In genomic region chr1:66278260-66279046, GRCh38 we compare ENCODE assay signal across 10 cellular contexts.
DNase-seq lines count a peak whose midpoint lies in the region; TF ChIP-seq lines count a peak whose summit lies in the region.
"Had no signal": no experiment of that assay in that cellular context is flagged by ENCODE, and none has a peak within 500 bp of the region (broad histone marks: within the 10 kb centered on the region; RNA-seq: fewer than 3 reads in every experiment).

No MANE protein-coding gene starts in this region.

- no peak overlapping the region for H3K4me3 Mint-ChIP-seq in activated CD4-positive, alpha-beta T cell treated with anti-CD3 and anti-CD28 coated beads, Interleukin-2, amount 10 ng/mL, durations not matched to agents 7 days and 5 days
- H3K4me3 Mint-ChIP-seq: nephron had no signal

- H3K27me3 ChIP-seq in spleen (replicated peaks in 1 of 7), result no peaks in the 10 kb centered on the region

- H3K4me1 Mint-ChIP-seq in activated CD4-positive, alpha-beta T cell treated with anti-CD3 and anti-CD28 coated beads, Interleukin-2, amount 10 ng/mL, durations not matched to agents 7 days and 5 days, result peaks cover 96% of the 10 kb centered on the region

- peak overlapping the region in 7 of 8 donors; percentile 23 to 80 (median 71) for H3K27ac ChIP-seq in spleen

- intact Hi-C loops in spleen (cut with DNase I; ENCODE audit: low total_unique reads), result loop anchor here (10.0 kb wide), 1 partner anchor 46 kb away; no protein-coding TSS in a partner anchor

- no peaks in the 10 kb centered on the region for H3K9me3 ChIP-seq in spleen

- CTCF ChIA-PET in activated CD4-positive, alpha-beta T cell treated with anti-CD3 and anti-CD28 coated beads, Interleukin-2, amount 10 ng/mL, durations not matched to agents 7 days and 5 days (lab: Charles Lee), result interaction anchor here (0.6 to 2.4 kb wide), 6 partner anchors 23 to 168 kb away, joined by 3 to 11 read pairs (median 4); no protein-coding TSS in a partner anchor

- DNase-seq in activated CD4-positive, alpha-beta T cell treated with anti-CD3 and anti-CD28 coated beads, Interleukin-2, amount 10 ng/mL, durations not matched to agents 7 days and 5 days, result no peak
- DNase-seq in activated CD4-positive, alpha-beta T cell treated with anti-CD3 and anti-CD28 coated beads for 48 hours, result no peak
- DNase-seq in MV-4-11 (lab: John Stamatoyannopoulos, UW) (peak; percentile 33), cerebellar cortex (ENCODE audit: low spot score) (peak; percentile 23), spleen (no peak), cerebellum (ENCODE audit: low spot score) (no peak), T-helper 9 cell (no peak)
- DNase-seq in activated CD4-positive, alpha-beta T cell treated with anti-CD3 and anti-CD28 coated beads for 1 hour, result no peak
- DNase-seq: NCI-H510A treated with DMSO at 0.1 percent for 48 hours had no signal

- H3K36me3 ChIP-seq in spleen, result no peaks in the 10 kb centered on the region

- H3K4me1 ChIP-seq in spleen, result peaks cover 36 to 100% (median 81%) of the 10 kb centered on the region in 6 donors

- H3K9me3 Mint-ChIP-seq in activated CD4-positive, alpha-beta T cell treated with anti-CD3 and anti-CD28 coated beads, Interleukin-2, amount 10 ng/mL, durations not matched to agents 7 days and 5 days, result peaks cover 4% of the 10 kb centered on the region
- H3K9me3 Mint-ChIP-seq: nephron had no signal

- no peak overlapping the region for H3K4me3 ChIP-seq in spleen

- H3K27ac Mint-ChIP-seq in activated CD4-positive, alpha-beta T cell treated with anti-CD3 and anti-CD28 coated beads, Interleukin-2, amount 10 ng/mL, durations not matched to agents 7 days and 5 days, result peak overlapping the region; percentile 44

- peaks cover 8% of the 10 kb centered on the region for H3K36me3 Mint-ChIP-seq in activated CD4-positive, alpha-beta T cell treated with anti-CD3 and anti-CD28 coated beads, Interleukin-2, amount 10 ng/mL, durations not matched to agents 7 days and 5 days (ENCODE audit: low read depth)

- 54 to 66% (median 62%) methylated on average over 7 of the region's 7 CpGs for WGBS in spleen, 5 donors

- no peak for TF ChIP-seq POLR2A in spleen (IDR thresholded peaks at IDR 0.05)

- TF ChIP-seq CTCF in spleen (IDR thresholded peaks at IDR 0.05 in 8 of 11, conservative IDR thresholded peaks at IDR 0.05 in 3 of 11), result no peak

- no peaks in the 10 kb centered on the region for H3K27me3 Mint-ChIP-seq in activated CD4-positive, alpha-beta T cell treated with anti-CD3 and anti-CD28 coated beads, Interleukin-2, amount 10 ng/mL, durations not matched to agents 7 days and 5 days

- POLR2A ChIA-PET in activated CD4-positive, alpha-beta T cell treated with anti-CD3 and anti-CD28 coated beads, Interleukin-2, amount 10 ng/mL, durations not matched to agents 7 days and 5 days (lab: Charles Lee), result no interaction called here

Comparison
In these comparisons a context has a peak if more than half of its experiments do, and no peak if none do; other contexts are left out.
1. DNase-seq: peak in MV-4-11 (single experiment) and cerebellar cortex (single experiment); none in activated CD4-positive, alpha-beta T cell treated with anti-CD3 and anti-CD28 coated beads, Interleukin-2, amount 10 ng/mL, durations not matched to agents 7 days and 5 days (single experiment), activated CD4-positive, alpha-beta T cell treated with anti-CD3 and anti-CD28 coated beads for 48 hours (single experiment), spleen (single experiment), activated CD4-positive, alpha-beta T cell treated with anti-CD3 and anti-CD28 coated beads for 1 hour (single experiment), cerebellum (single experiment) and T-helper 9 cell (single experiment).